Comparison of ENCODE assay signal across 1 cellular context in the genomic region with DNA sequence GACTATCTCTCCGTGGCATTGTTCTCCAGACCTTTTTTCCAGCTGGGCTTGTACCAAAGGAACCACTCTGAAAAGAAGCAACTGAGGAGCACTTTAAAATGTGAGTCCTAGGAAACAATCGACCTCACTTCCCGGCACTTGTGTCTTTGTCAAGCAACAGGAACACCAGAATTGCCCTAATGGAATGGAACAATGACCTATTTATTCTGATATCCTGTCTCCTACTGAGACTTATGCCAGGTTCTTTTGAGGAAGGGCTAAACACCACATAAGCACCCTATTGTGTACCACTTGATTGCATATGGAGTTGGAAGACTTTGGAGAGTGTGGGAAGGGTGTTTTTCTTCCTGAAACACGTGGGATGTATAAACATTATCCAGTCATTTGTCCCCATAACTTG.
A peak's percentile ranks its signal among the peaks of the same experiment; 100 is the strongest.
TF ChIP-seq lines count a peak whose summit lies in the region.

No MANE protein-coding gene starts in this region.

TF ChIP-seq in GM23338, 12 proteins besides CTCF, POLR2A, EP300 and RAD21 (continued from another document):
- TF ChIP-seq, protein P1, sequence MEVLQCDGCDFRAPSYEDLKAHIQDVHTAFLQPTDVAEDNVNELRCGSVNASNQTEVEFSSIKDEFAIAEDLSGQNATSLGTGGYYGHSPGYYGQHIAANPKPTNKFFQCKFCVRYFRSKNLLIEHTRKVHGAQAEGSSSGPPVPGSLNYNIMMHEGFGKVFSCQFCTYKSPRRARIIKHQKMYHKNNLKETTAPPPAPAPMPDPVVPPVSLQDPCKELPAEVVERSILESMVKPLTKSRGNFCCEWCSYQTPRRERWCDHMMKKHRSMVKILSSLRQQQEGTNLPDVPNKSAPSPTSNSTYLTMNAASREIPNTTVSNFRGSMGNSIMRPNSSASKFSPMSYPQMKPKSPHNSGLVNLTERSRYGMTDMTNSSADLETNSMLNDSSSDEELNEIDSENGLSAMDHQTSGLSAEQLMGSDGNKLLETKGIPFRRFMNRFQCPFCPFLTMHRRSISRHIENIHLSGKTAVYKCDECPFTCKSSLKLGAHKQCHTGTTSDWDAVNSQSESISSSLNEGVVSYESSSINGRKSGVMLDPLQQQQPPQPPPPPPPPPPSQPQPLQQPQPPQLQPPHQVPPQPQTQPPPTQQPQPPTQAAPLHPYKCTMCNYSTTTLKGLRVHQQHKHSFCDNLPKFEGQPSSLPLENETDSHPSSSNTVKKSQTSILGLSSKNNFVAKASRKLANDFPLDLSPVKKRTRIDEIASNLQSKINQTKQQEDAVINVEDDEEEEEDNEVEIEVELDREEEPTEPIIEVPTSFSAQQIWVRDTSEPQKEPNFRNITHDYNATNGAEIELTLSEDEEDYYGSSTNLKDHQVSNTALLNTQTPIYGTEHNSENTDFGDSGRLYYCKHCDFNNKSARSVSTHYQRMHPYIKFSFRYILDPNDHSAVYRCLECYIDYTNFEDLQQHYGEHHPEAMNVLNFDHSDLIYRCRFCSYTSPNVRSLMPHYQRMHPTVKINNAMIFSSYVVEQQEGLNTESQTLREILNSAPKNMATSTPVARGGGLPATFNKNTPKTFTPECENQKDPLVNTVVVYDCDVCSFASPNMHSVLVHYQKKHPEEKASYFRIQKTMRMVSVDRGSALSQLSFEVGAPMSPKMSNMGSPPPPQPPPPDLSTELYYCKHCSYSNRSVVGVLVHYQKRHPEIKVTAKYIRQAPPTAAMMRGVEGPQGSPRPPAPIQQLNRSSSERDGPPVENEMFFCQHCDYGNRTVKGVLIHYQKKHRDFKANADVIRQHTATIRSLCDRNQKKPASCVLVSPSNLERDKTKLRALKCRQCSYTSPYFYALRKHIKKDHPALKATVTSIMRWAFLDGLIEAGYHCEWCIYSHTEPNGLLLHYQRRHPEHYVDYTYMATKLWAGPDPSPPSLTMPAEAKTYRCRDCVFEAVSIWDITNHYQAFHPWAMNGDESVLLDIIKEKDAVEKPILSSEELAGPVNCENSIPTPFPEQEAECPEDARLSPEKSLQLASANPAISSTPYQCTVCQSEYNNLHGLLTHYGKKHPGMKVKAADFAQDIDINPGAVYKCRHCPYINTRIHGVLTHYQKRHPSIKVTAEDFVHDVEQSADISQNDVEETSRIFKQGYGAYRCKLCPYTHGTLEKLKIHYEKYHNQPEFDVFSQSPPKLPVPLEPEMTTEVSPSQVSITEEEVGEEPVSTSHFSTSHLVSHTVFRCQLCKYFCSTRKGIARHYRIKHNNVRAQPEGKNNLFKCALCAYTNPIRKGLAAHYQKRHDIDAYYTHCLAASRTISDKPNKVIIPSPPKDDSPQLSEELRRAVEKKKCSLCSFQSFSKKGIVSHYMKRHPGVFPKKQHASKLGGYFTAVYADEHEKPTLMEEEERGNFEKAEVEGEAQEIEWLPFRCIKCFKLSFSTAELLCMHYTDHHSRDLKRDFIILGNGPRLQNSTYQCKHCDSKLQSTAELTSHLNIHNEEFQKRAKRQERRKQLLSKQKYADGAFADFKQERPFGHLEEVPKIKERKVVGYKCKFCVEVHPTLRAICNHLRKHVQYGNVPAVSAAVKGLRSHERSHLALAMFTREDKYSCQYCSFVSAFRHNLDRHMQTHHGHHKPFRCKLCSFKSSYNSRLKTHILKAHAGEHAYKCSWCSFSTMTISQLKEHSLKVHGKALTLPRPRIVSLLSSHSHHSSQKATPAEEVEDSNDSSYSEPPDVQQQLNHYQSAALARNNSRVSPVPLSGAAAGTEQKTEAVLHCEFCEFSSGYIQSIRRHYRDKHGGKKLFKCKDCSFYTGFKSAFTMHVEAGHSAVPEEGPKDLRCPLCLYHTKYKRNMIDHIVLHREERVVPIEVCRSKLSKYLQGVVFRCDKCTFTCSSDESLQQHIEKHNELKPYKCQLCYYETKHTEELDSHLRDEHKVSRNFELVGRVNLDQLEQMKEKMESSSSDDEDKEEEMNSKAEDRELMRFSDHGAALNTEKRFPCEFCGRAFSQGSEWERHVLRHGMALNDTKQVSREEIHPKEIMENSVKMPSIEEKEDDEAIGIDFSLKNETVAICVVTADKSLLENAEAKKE (CRISPR knock-in tag; IDR thresholded peaks at IDR 0.05) = peak; percentile 94
- TF ChIP-seq CREB1 (CRISPR knock-in tag; IDR thresholded peaks at IDR 0.05; ENCODE audit: low read depth) = 0 out of 2 replicates have a peak, but pooled peaks have one; percentile 15
- no peak for TF ChIP-seq EZH2 (IDR thresholded peaks at IDR 0.05; ENCODE audit: low read depth, unreplicated experiment)
- TF ChIP-seq STAT1 (IDR thresholded peaks at IDR 0.05; ENCODE audit: unreplicated experiment) = no peak
- TF ChIP-seq, protein P2, sequence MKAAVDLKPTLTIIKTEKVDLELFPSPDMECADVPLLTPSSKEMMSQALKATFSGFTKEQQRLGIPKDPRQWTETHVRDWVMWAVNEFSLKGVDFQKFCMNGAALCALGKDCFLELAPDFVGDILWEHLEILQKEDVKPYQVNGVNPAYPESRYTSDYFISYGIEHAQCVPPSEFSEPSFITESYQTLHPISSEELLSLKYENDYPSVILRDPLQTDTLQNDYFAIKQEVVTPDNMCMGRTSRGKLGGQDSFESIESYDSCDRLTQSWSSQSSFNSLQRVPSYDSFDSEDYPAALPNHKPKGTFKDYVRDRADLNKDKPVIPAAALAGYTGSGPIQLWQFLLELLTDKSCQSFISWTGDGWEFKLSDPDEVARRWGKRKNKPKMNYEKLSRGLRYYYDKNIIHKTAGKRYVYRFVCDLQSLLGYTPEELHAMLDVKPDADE (IDR thresholded peaks at IDR 0.05) = peak; percentile 85
- TF ChIP-seq EZH2phosphoT487 (IDR thresholded peaks at IDR 0.05; ENCODE audit: unreplicated experiment) = no peak
- no peak for TF ChIP-seq JUNB (IDR thresholded peaks at IDR 0.05; ENCODE audit: unreplicated experiment)
- no peak for TF ChIP-seq POLR2AphosphoS5 (IDR thresholded peaks at IDR 0.05; ENCODE audit: low read depth)
- no peak for TF ChIP-seq ZNF331 (CRISPR knock-in tag; IDR thresholded peaks at IDR 0.05; ENCODE audit: low read depth)
- TF ChIP-seq NANOG (IDR thresholded peaks at IDR 0.05; ENCODE audit: borderline replicate concordance) = peak; percentile 100
